In genomic region chr12:76520348-76520747, GRCh38 we compare ENCODE assay signal across 16 cellular contexts.
"Had no signal": no experiment of that assay in that cellular context is flagged by ENCODE, and none has a peak within 500 bp of the region (broad histone marks: within the 10 kb centered on the region; RNA-seq: fewer than 3 reads in every experiment).

No MANE protein-coding gene starts in this region.

- H3K27ac ChIP-seq: coronary artery, foreskin keratinocyte, transverse colon, vagina, WERI-Rb-1 had no signal

- H3K4me3 ChIP-seq: coronary artery, transverse colon, vagina had no signal

- H3K9me3 ChIP-seq: transverse colon, vagina had no signal

- DNase-seq: activated CD4-positive, alpha-beta T cell treated with anti-CD3 and anti-CD28 coated beads for 4 hours; activated CD8-positive, alpha-beta memory T cell treated with anti-CD3 and anti-CD28 coated beads for 24 hours; activated naive CD4-positive, alpha-beta T cell treated with anti-CD3 and anti-CD28 coated beads, Interleukin-2, amount 50 U/mL, for 16 hours; caudate nucleus; effector CD4-positive, alpha-beta T cell; foreskin keratinocyte; midbrain; posterior cingulate gyrus; retina; stimulated activated CD4-positive, alpha-beta T cell treated with anti-CD3 and anti-CD28 coated beads, Interleukin-4, amount 100 ng/mL, for 1 hour; stimulated activated naive CD4-positive, alpha-beta T cell treated with Interleukin-2 at 50 U/mL for 16 hours; substantia nigra; transverse colon; WERI-Rb-1 had no signal

- H3K27me3 ChIP-seq: foreskin keratinocyte, vagina had no signal

- ATAC-seq: foreskin keratinocyte had no signal

- H3K4me1 ChIP-seq: foreskin keratinocyte, vagina had no signal

- H3K36me3 ChIP-seq: transverse colon, vagina had no signal
